ENCODE assay signal across 28 cellular contexts in genomic region chr11:8359521-8359920, GRCh38.
"Had no signal": no experiment of that assay in that cellular context is flagged by ENCODE, and none has a peak within 500 bp of the region (broad histone marks: within the 10 kb centered on the region; RNA-seq: fewer than 3 reads in every experiment).

No MANE protein-coding gene starts in this region.

- H3K36me3 ChIP-seq: ascending aorta, breast epithelium, cardiac muscle cell, colonic mucosa, WERI-Rb-1 had no signal

- H3K27me3 ChIP-seq: ascending aorta, breast epithelium, cardiac muscle cell, colonic mucosa had no signal

- H3K4me3 ChIP-seq: ascending aorta, breast epithelium, cardiac muscle cell, colonic mucosa had no signal

- H3K27ac ChIP-seq: ascending aorta, breast epithelium, cardiac muscle cell, colonic mucosa, WERI-Rb-1 had no signal

- ATAC-seq: activated CD4-positive, CD25-positive, alpha-beta regulatory T cell treated with anti-CD3 and anti-CD28 coated beads, Interleukin-2, amount 50 U/mL, for 24 hours; activated CD8-positive, alpha-beta T cell treated with anti-CD3 and anti-CD28 coated beads for 36 hours; activated naive CD4-positive, alpha-beta T cell treated with anti-CD3 and anti-CD28 coated beads, Interleukin-2, amount 50 U/mL, for 72 hours; activated T-cell treated with anti-CD3 and anti-CD28 coated beads, Interleukin-2, amount 50 U/mL, for 4 hours; activated T-helper 17 cell treated with anti-CD3 and anti-CD28 coated beads, Interleukin-2, amount 50 U/mL, for 72 hours; esophagus mucosa; T-helper 17 cell had no signal

- H3K9me3 ChIP-seq: ascending aorta, breast epithelium, colonic mucosa had no signal

- H3K4me1 ChIP-seq: ascending aorta, breast epithelium, colonic mucosa had no signal

- DNase-seq: activated B cell treated with CpG ODN at 0.5 μM for 24 hours; activated CD4-positive, alpha-beta T cell treated with anti-CD3 and anti-CD28 coated beads for 48 hours; activated CD4-positive, alpha-beta T cell treated with anti-CD3 and anti-CD28 coated beads, Interleukin-2, amount 50 U/mL, for 1 hour; activated CD4-positive, alpha-beta T cell treated with anti-CD3 and anti-CD28 coated beads, Interleukin-2, amount 50 U/mL, for 48 hours; activated CD8-positive, alpha-beta memory T cell treated with anti-CD3 and anti-CD28 coated beads for 24 hours; activated CD8-positive, alpha-beta T cell treated with anti-CD3 and anti-CD28 coated beads for 36 hours; activated gamma-delta T cell; activated naive CD4-positive, alpha-beta T cell; activated naive CD4-positive, alpha-beta T cell treated with anti-CD3 and anti-CD28 coated beads, Interleukin-2, amount 10 ng/mL, durations not matched to agents 7 days and 5 days; activated naive CD8-positive, alpha-beta T cell treated with anti-CD3 and anti-CD28 coated beads, Interleukin-2, amount 10 ng/mL, durations not matched to agents 7 days and 5 days; activated T-cell treated with anti-CD3 and anti-CD28 coated beads, Interleukin-2, amount 50 U/mL, for 4 hours; central memory CD4-positive, alpha-beta T cell; cerebellar nuclear complex; colonic mucosa; effector CD8-positive, alpha-beta T cell; endodermal cell; foreskin fibroblast; T-helper 1 cell; T-helper 17 cell; T1000; WERI-Rb-1 had no signal
